9 cellular contexts compared by ENCODE assay signal in genomic region chr10:36283827-36284226, GRCh38.
"Had no signal": no experiment of that assay in that cellular context is flagged by ENCODE, and none has a peak within 500 bp of the region (broad histone marks: within the 10 kb centered on the region; RNA-seq: fewer than 3 reads in every experiment).

No MANE protein-coding gene starts in this region.

- H3K4me2 ChIP-seq: GM23338 had no signal

- FAIRE-seq: H1, H54, HTR-8/SVneo, K562 had no signal

- DNase-seq: H9, HCEC 1CT, HFFc6, IMR-90 had no signal

- H2AFZ ChIP-seq: GM23338 had no signal

- ATAC-seq: GM23338, K562 had no signal

- H3K27ac Mint-ChIP-seq: GM23338, H9, HFFc6 had no signal

- H3K4me1 Mint-ChIP-seq: GM23338 had no signal

- H3K4me3 Mint-ChIP-seq: GM23338, H9, HFFc6 had no signal

- H3K4me3 ChIP-seq: GM23338, K562 had no signal
